ENCODE assay signal across 11 cellular contexts in genomic region chr20:50762045-50762422, GRCh38. TPM values are rescaled to one million over a fixed set of nuclear protein-coding genes. Genes with fewer than 3 reads are reported as not detected.
DNase-seq lines count a peak whose midpoint lies in the region; ATAC-seq and TF ChIP-seq lines count a peak whose summit lies in the region.
"Had no signal": no experiment of that assay in that cellular context is flagged by ENCODE, and none has a peak within 500 bp of the region (broad histone marks: within the 10 kb centered on the region; RNA-seq: fewer than 3 reads in every experiment).

No MANE protein-coding gene starts in this region.

- no peak for TF ChIP-seq EP300 in gastroesophageal sphincter (IDR thresholded peaks at IDR 0.05)

- DNase-seq in EH (ENCODE audit: low read depth) (peak; percentile 15), adrenal gland (peak in 6 of 7 donors; percentile 29 to 73 (median 50)), putamen (ENCODE audit: low spot score) (peak; percentile 24), SIG-M5 treated with dmso at 0.1 percent for 504 hours (lab: John Stamatoyannopoulos, UW; ENCODE audit: unreplicated experiment) (no peak), DMS114 treated with DMSO at 0.1 percent for 48 hours (lab: John Stamatoyannopoulos, UW; ENCODE audit: unreplicated experiment) (no peak)
- DNase-seq in stimulated activated CD4-positive, alpha-beta T cell treated with anti-CD3 and anti-CD28 coated beads, Interleukin-4, amount 100 ng/mL, for 1 hour, result no peak
- DNase-seq: CD4-positive, alpha-beta memory T cell; NCI-H524; T-helper 17 cell had no signal

- H3K27me3 ChIP-seq in adrenal gland (no peaks in the 10 kb centered on the region), gastroesophageal sphincter (no peaks in the 10 kb centered on the region)

- TF ChIP-seq POLR2A in adrenal gland (IDR thresholded peaks at IDR 0.05), result no peak
- TF ChIP-seq POLR2A in gastroesophageal sphincter (IDR thresholded peaks at IDR 0.05), result no peak

- intact Hi-C loops in adrenal gland (cut with DNase I), result no loop called here

- H3K4me1 ChIP-seq in adrenal gland (replicated peaks in 1 of 2), result peaks cover 6 to 9% of the 10 kb centered on the region in 2 donors
- H3K4me1 ChIP-seq in gastroesophageal sphincter, result peaks cover 0 to 26% (median 6%) of the 10 kb centered on the region in 3 donors

- TF ChIP-seq CTCF in adrenal gland (IDR thresholded peaks at IDR 0.05) (no peak), gastroesophageal sphincter (IDR thresholded peaks at IDR 0.05) (no peak)

- H3K9me3 ChIP-seq in adrenal gland (replicated peaks in 1 of 3), result no peaks in the 10 kb centered on the region
- no peaks in the 10 kb centered on the region for H3K9me3 ChIP-seq in gastroesophageal sphincter

- 42 to 52% (median 49%) methylated on average over 6 of the region's 6 CpGs for WGBS in adrenal gland, 4 donors
- WGBS in gastroesophageal sphincter (ENCODE audit: low coverage in 1 of 2), 2 donors, result 57 to 58% methylated on average over 5 to 6 of the region's 6 CpGs

- ATAC-seq in gastroesophageal sphincter, result no peak
- no peak for ATAC-seq in GM21737 (IDR thresholded peaks at IDR 0.05; ENCODE audit: unreplicated experiment)
- ATAC-seq: T-helper 17 cell had no signal

- H3K27ac ChIP-seq in adrenal gland (peak overlapping the region; percentile 10 to 77 (median 75)), gastroesophageal sphincter (peak overlapping the region in 3 of 4 donors; percentile 0 to 74 (median 68))

- H3K4me3 ChIP-seq in adrenal gland (no peak overlapping the region), gastroesophageal sphincter (no peak overlapping the region)

- H3K36me3 ChIP-seq in adrenal gland (replicated peaks in 1 of 2), result no peaks in the 10 kb centered on the region
- H3K36me3 ChIP-seq in gastroesophageal sphincter, result no peaks in the 10 kb centered on the region

RNA-seq across cellular contexts. Expression of gene PARD6B, which starts 30.7 kb away (rescaled TPM):
- total RNA-seq in adrenal gland (10 to 100 TPM in 1 of 8 donors, 1 to 10 TPM in 7; 4.6 to 10.8 (median 6.5) TPM), gastroesophageal sphincter (1 to 10 TPM; 2.4 to 3.8 (median 2.8) TPM)
- polyA plus RNA-seq in adrenal gland, result 1 to 10 TPM; 1.1 to 2.4 (median 1.5) TPM

RNA-seq across cellular contexts. Expression of gene BCAS4, which starts 32.8 kb away (rescaled TPM):
- 1 to 10 TPM in 6 of 8 donors, under 1 TPM in 2; 0.66 to 5.1 (median 2.0) TPM for total RNA-seq in adrenal gland
- 1 to 10 TPM; 1.0 to 1.3 (median 1.2) TPM for polyA plus RNA-seq in adrenal gland
- total RNA-seq in gastroesophageal sphincter, result 10 to 100 TPM in 1 of 4 donors, 1 to 10 TPM in 3; 4.4 to 18.7 (median 4.7) TPM

Comparison
In these comparisons a context has a peak if more than half of its experiments do, and no peak if none do; other contexts are left out.
1. DNase-seq: peak in EH (single experiment), adrenal gland (6 of 7) and putamen (single experiment); none in SIG-M5 treated with dmso at 0.1 percent for 504 hours (single experiment), stimulated activated CD4-positive, alpha-beta T cell treated with anti-CD3 and anti-CD28 coated beads, Interleukin-4, amount 100 ng/mL, for 1 hour (single experiment) and DMS114 treated with DMSO at 0.1 percent for 48 hours (single experiment).